7 cellular contexts compared by ENCODE assay signal in genomic region chrX:20252392-20253231, GRCh38. TPM values are rescaled to one million over a fixed set of nuclear protein-coding genes. Genes with fewer than 3 reads are reported as not detected.
DNase-seq lines count a peak whose midpoint lies in the region; ATAC-seq and TF ChIP-seq lines count a peak whose summit lies in the region.

No MANE protein-coding gene starts in this region.

- peak overlapping the region in 1 of 2 donors; percentile 29 for H3K27ac Mint-ChIP-seq in activated naive CD4-positive, alpha-beta T cell treated with anti-CD3 and anti-CD28 coated beads, Interleukin-2, amount 50 U/mL, for 72 hours

- no peaks in the 10 kb centered on the region for H3K9me3 Mint-ChIP-seq in activated naive CD4-positive, alpha-beta T cell treated with anti-CD3 and anti-CD28 coated beads, Interleukin-2, amount 50 U/mL, for 72 hours

- TF ChIP-seq CTCF in GM13976 (IDR thresholded peaks at IDR 0.05; ENCODE audit: borderline replicate concordance, control extremely low read depth, extremely low read depth, insufficient read depth, missing control alignments) = peak; percentile 43

- DNase-seq in GM13976 (ENCODE audit: low spot score) (peak; percentile 15), SKM-1 treated with dmso at 0.1 percent for 144 hours (lab: John Stamatoyannopoulos, UW; ENCODE audit: unreplicated experiment) (peak; percentile 11), hepatic stellate cell (ENCODE audit: low spot score) (peak; percentile 26)
- peak; percentile 56 to 67 for DNase-seq in activated naive CD4-positive, alpha-beta T cell treated with anti-CD3 and anti-CD28 coated beads, Interleukin-2, amount 50 U/mL, for 72 hours (ENCODE audit: low spot score in 2 of 2)
- peak; percentile 59 for DNase-seq in stimulated activated CD4-positive, alpha-beta T cell treated with anti-CD3 and anti-CD28 coated beads, Interleukin-1b, Interleukin-23, amount 100 ng/mL, for 48 hours

- ATAC-seq in HG02870 (IDR thresholded peaks at IDR 0.05; ENCODE audit: unreplicated experiment) = peak; percentile 81
- peak; percentile 78 to 79 for ATAC-seq in activated naive CD4-positive, alpha-beta T cell treated with anti-CD3 and anti-CD28 coated beads, Interleukin-2, amount 50 U/mL, for 72 hours
- ATAC-seq in GM19397 (IDR thresholded peaks at IDR 0.05; ENCODE audit: unreplicated experiment) = no peak

- in situ Hi-C loops in GM13976 (cut with MboI; ENCODE audit: low sequenced_read_pairs, unreplicated experiment) = no loop called here

- H3K36me3 Mint-ChIP-seq in activated naive CD4-positive, alpha-beta T cell treated with anti-CD3 and anti-CD28 coated beads, Interleukin-2, amount 50 U/mL, for 72 hours = peaks cover 4 to 5% of the 10 kb centered on the region in 2 donors

RNA-seq across cellular contexts. Expression of gene RPS6KA3, which starts 14.1 kb away (rescaled TPM):
- 10 to 100 TPM; 41.5 to 54.3 TPM for total RNA-seq in activated naive CD4-positive, alpha-beta T cell treated with anti-CD3 and anti-CD28 coated beads, Interleukin-2, amount 50 U/mL, for 72 hours

Comparison
In these comparisons a context has a peak if more than half of its experiments do, and no peak if none do; other contexts are left out.
1. DNase-seq: peak in every context shown above with its lines; median percentile 62 in activated naive CD4-positive, alpha-beta T cell treated with anti-CD3 and anti-CD28 coated beads, Interleukin-2, amount 50 U/mL, for 72 hours; 59 in stimulated activated CD4-positive, alpha-beta T cell treated with anti-CD3 and anti-CD28 coated beads, Interleukin-1b, Interleukin-23, amount 100 ng/mL, for 48 hours; 26 in hepatic stellate cell; 15 in GM13976; 11 in SKM-1 treated with dmso at 0.1 percent for 144 hours.